In the genomic region with DNA sequence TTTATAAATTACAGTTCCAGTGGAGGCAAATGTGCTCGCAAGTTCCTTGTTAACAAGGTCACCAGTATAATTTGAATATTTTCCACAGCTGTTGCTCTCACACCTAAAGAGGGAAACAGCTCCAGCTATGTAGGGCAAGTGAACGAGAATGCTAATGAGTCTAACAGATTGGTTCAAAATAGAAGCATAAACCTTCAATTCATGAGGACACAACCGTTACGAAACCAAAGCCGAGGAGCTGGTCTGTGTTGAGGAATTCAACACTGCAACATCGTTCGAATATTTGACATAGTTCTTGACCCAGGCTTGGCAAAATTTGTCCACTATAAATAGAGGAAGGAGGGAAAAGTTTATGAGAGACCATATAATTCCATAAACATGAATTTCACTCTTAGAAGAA, we compare ENCODE assay signal across 9 cellular contexts.
DNase-seq lines count a peak whose midpoint lies in the region; ATAC-seq, FAIRE-seq and TF ChIP-seq lines count a peak whose summit lies in the region.
"Had no signal": no experiment of that assay in that cellular context is flagged by ENCODE, and none has a peak within 500 bp of the region (broad histone marks: within the 10 kb centered on the region; RNA-seq: fewer than 3 reads in every experiment).

No MANE protein-coding gene starts in this region.

- FAIRE-seq in GM19239 (lab: Jason Lieb, UNC), result peak; percentile 62
- FAIRE-seq in H1 (lab: Jason Lieb, UNC), result no peak

- no peak overlapping the region for H2BK12ac ChIP-seq in H1 (ENCODE audit: low read depth, low read length)

- no peak overlapping the region for H3K27ac ChIP-seq in H1 (ENCODE audit: low read depth, low read length)

- no peaks in the 10 kb centered on the region for H3K79me1 ChIP-seq in H1 (ENCODE audit: low read depth, low read length)

- CTCF ChIA-PET in H1 (lab: Charles Lee; ENCODE audit: partially characterized antibody), result no interaction called here

- no peak overlapping the region for H3K9ac ChIP-seq in H1 (replicated peaks in 1 of 4; ENCODE audit: extremely low read depth in 1 of 4, low read depth in 3 of 4, low read length in 3 of 4)
- H3K9ac ChIP-seq in skeletal muscle satellite cell (ENCODE audit: low read depth, low read length), result peak overlapping the region; percentile 86

- TF ChIP-seq CTCF in H1 (IDR thresholded peaks at IDR 0.05; ENCODE audit: control extremely low read depth in 1 of 3, insufficient read depth in 1 of 3, low read depth in 1 of 3, low read length in 3 of 3), result no peak

- no peak overlapping the region for H4K91ac ChIP-seq in H1 (replicated peaks; ENCODE audit: insufficient read length, low read length)

- POLR2A ChIA-PET in H1 (lab: Charles Lee; ENCODE audit: partially characterized antibody), result interaction anchor here (0.6 kb wide), 1 partner anchor 331 kb away, joined by 3 read pairs; no protein-coding TSS in a partner anchor

- DNase-seq in GM19239 (ENCODE audit: insufficient read length, low spot score) (no peak), H1 (ENCODE audit: low read depth in 1 of 2, low spot score in 2 of 2) (no peak), NCI-H524 (lab: John Stamatoyannopoulos, UW) (no peak), GOT3 (lab: John Stamatoyannopoulos, UW) (no peak), NCI-H510A (lab: John Stamatoyannopoulos, UW) (no peak), NCI-H1092 (lab: John Stamatoyannopoulos, UW) (no peak)

- H3K9me3 ChIP-seq in H1 (ENCODE audit: insufficient read depth in 2 of 2, low read depth in 1 of 2, low read length in 1 of 2) (peaks cover 8 to 9% of the 10 kb centered on the region in 2 experiments; a peak in 2 of 4 replicates), skeletal muscle satellite cell (replicated peaks; ENCODE audit: low read length) (no peaks in the 10 kb centered on the region)

- no peak for TF ChIP-seq EP300 in H1 (IDR thresholded peaks at IDR 0.05; ENCODE audit: borderline replicate concordance in 1 of 2, low read depth in 2 of 2, low read length in 2 of 2)

- H3K79me2 ChIP-seq in H1 (ENCODE audit: control insufficient read depth in 1 of 2, insufficient read depth in 2 of 2, low read length in 2 of 2), result no peaks in the 10 kb centered on the region

- no peak overlapping the region for H2AK5ac ChIP-seq in H1 (ENCODE audit: low read depth, low read length)

- TF ChIP-seq RAD21 in H1 (IDR thresholded peaks at IDR 0.05 in 1 of 2, conservative IDR thresholded peaks at IDR 0.05 in 1 of 2; ENCODE audit: low read depth in 2 of 2, low read length in 2 of 2), result no peak

- no peak overlapping the region for H2BK15ac ChIP-seq in H1 (ENCODE audit: low read length)

- H3K4me3 ChIP-seq in H1 (ENCODE audit: extremely low read depth in 1 of 4, insufficient read depth in 2 of 4, low read depth in 3 of 4, low read length in 4 of 4), result no peak overlapping the region
- peak overlapping the region; percentile 57 for H3K4me3 ChIP-seq in skeletal muscle satellite cell (ENCODE audit: low read length)
- H3K4me3 ChIP-seq: lung had no signal

- H3K27me3 ChIP-seq in H1 (replicated peaks in 1 of 4; ENCODE audit: control insufficient read depth in 3 of 4, extremely low read depth in 1 of 4, insufficient read depth in 3 of 4, low read length in 3 of 4) (no peaks in the 10 kb centered on the region), skeletal muscle satellite cell (ENCODE audit: control insufficient read depth, insufficient read depth, low read length) (no peaks in the 10 kb centered on the region)

- peaks cover 0 to 4% (median 2%) of the 10 kb centered on the region in 4 experiments; a peak in 3 of 7 replicates for H3K4me1 ChIP-seq in H1 (replicated peaks in 1 of 4; ENCODE audit: control insufficient read depth in 3 of 4, insufficient read depth in 4 of 4, low read length in 3 of 4)
- peaks cover 41% of the 10 kb centered on the region for H3K4me1 ChIP-seq in skeletal muscle satellite cell (ENCODE audit: control insufficient read depth, insufficient read depth, low read length)

- H4K8ac ChIP-seq in H1 (ENCODE audit: extremely low read depth, insufficient read depth, low read length), result no peak overlapping the region

- H3K36me3 ChIP-seq in H1 (ENCODE audit: control insufficient read depth in 2 of 4, insufficient read depth in 4 of 4, low read length in 3 of 4), result no peaks in the 10 kb centered on the region
- H3K36me3 ChIP-seq in skeletal muscle satellite cell (ENCODE audit: insufficient read depth, low read length), result no peaks in the 10 kb centered on the region

- H3K56ac ChIP-seq in H1 (replicated peaks; ENCODE audit: insufficient read length, low read depth, low read length), result no peak overlapping the region

- H3K4ac ChIP-seq in H1 (replicated peaks; ENCODE audit: insufficient read length, low read depth, low read length), result no peak overlapping the region

- H3K4me2 ChIP-seq in H1 (ENCODE audit: insufficient read depth in 1 of 2, low read depth in 2 of 2, low read length in 2 of 2), result peak overlapping the region in 1 of 2 experiments; percentile 56; a peak in 1 of 4 replicates
- H3K4me2 ChIP-seq in skeletal muscle satellite cell (ENCODE audit: low read length), result peak overlapping the region; percentile 77

- no peak for TF ChIP-seq POLR2A in H1 (IDR thresholded peaks at IDR 0.05; ENCODE audit: control extremely low read depth in 1 of 2, low read depth in 2 of 2, low read length in 2 of 2)

- H4K20me1 ChIP-seq in H1 (replicated peaks in 1 of 2; ENCODE audit: control insufficient read depth in 1 of 2, insufficient read depth in 2 of 2, low read length in 2 of 2), result no peaks in the 10 kb centered on the region

- no peaks in the 10 kb centered on the region for H3K23me2 ChIP-seq in H1 (ENCODE audit: low read depth, low read length)

- no peak overlapping the region for H2AFZ ChIP-seq in H1 (ENCODE audit: low read length)

- H2BK5ac ChIP-seq in H1 (ENCODE audit: low read depth, low read length), result peak overlapping the region; percentile 48; the same call in 1 of the 2 replicates

- no peak overlapping the region for H2BK120ac ChIP-seq in H1 (replicated peaks; ENCODE audit: low read depth, low read length)

- no peak overlapping the region for H3K14ac ChIP-seq in H1 (ENCODE audit: insufficient read length)

- H4K5ac ChIP-seq in H1 (ENCODE audit: insufficient read length, low read depth, low read length), result no peak overlapping the region

- WGBS in H1 (ENCODE audit: extremely low coverage in 1 of 2, insufficient coverage in 1 of 2, insufficient read length in 1 of 2, insufficient replicate concordance in 2 of 2, low coverage in 1 of 2, low lambda C conversion rate in 2 of 2, missing lambda C conversion rate in 1 of 2), 2 experiments, result 88% methylated on average over 7 of the region's 7 CpGs; no CpG with 5 or more reads in 1 of the 2 experiments

- ATAC-seq in HG03280 (IDR thresholded peaks at IDR 0.05; ENCODE audit: unreplicated experiment), result peak; percentile 57

- no peak overlapping the region for H2BK20ac ChIP-seq in H1 (ENCODE audit: low read length)

- H3K18ac ChIP-seq in H1 (ENCODE audit: extremely low read depth, low read length), result no peak overlapping the region

- H3K23ac ChIP-seq in H1 (ENCODE audit: insufficient read length), result no peak overlapping the region

TF ChIP-seq in H1, 55 proteins besides CTCF, POLR2A, EP300 and RAD21 (continues in another document):
- no peak for TF ChIP-seq BRCA1 (IDR thresholded peaks at IDR 0.05; ENCODE audit: low read depth, low read length)
- TF ChIP-seq ASH2L (IDR thresholded peaks at IDR 0.05; ENCODE audit: low read length), result no peak
- no peak for TF ChIP-seq EZH2 (IDR thresholded peaks at IDR 0.05; ENCODE audit: low read depth, low read length, severe bottlenecking)
- no peak for TF ChIP-seq FOSL1 (IDR thresholded peaks at IDR 0.05; ENCODE audit: insufficient read depth, low read depth, low read length)
- TF ChIP-seq SRF (IDR thresholded peaks at IDR 0.05; ENCODE audit: low read depth, low read length), result no peak
- TF ChIP-seq TBP (IDR thresholded peaks at IDR 0.05; ENCODE audit: low read depth, low read length), result no peak
- TF ChIP-seq, protein P1, sequence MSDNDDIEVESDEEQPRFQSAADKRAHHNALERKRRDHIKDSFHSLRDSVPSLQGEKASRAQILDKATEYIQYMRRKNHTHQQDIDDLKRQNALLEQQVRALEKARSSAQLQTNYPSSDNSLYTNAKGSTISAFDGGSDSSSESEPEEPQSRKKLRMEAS (IDR thresholded peaks at IDR 0.05), result no peak
- no peak for TF ChIP-seq CHD2 (IDR thresholded peaks at IDR 0.05; ENCODE audit: low read length)
- no peak for TF ChIP-seq TEAD4 (IDR thresholded peaks at IDR 0.05; ENCODE audit: low read depth, low read length)
- TF ChIP-seq PHF8 (conservative IDR thresholded peaks at IDR 0.05; ENCODE audit: low read depth, low read length), result no peak
- TF ChIP-seq GABPA (IDR thresholded peaks at IDR 0.05; ENCODE audit: borderline replicate concordance, insufficient read depth, low read length), result no peak
